Comparison of ENCODE assay signal across 14 cellular contexts in the genomic region with DNA sequence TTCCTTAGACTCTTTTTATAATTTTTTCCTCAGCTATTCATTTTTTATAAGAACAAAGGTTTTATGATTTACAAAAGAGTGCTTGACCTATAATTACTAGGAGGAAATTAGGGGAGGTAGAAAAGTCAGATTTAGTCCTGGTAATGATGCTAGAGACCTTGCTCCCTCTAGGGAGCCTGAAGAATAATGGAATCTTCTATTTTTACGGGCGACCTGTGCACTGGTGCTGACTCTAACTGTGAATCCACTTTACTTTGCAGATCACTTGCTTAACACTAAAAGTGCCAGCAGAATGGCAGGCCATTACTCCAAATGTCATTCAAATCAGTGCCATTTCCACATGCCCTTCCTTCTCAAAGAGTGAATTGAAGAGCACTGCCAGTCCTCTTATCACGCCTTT.
A peak's percentile ranks its signal among the peaks of the same experiment; 100 is the strongest.
DNase-seq lines count a peak whose midpoint lies in the region; ATAC-seq and TF ChIP-seq lines count a peak whose summit lies in the region.
"Had no signal": no experiment of that assay in that cellular context is flagged by ENCODE, and none has a peak within 500 bp of the region (broad histone marks: within the 10 kb centered on the region; RNA-seq: fewer than 3 reads in every experiment).

No MANE protein-coding gene starts in this region.

- ATAC-seq in GM23338 (peak; percentile 67), WTC11 (peak; percentile 76)
- ATAC-seq: HepG2 had no signal

- H3K27ac Mint-ChIP-seq in GM23338 (no peak overlapping the region), WTC11 (no peak overlapping the region)
- H3K27ac Mint-ChIP-seq: CD4-positive, CD25-positive, alpha-beta regulatory T cell had no signal

- no peak; a peak in 1 of 4 replicates for TF ChIP-seq CTCF in GM23338 (conservative IDR thresholded peaks at IDR 0.05; ENCODE audit: low read depth in 2 of 2)
- TF ChIP-seq CTCF in WTC11 (IDR thresholded peaks at IDR 0.05) = no peak
- TF ChIP-seq CTCF in neural cell (IDR thresholded peaks at IDR 0.05; ENCODE audit: poor library complexity, severe bottlenecking) = no peak

- no peak overlapping the region for H2AFZ ChIP-seq in GM23338
- no peak overlapping the region for H2AFZ ChIP-seq in neural cell (ENCODE audit: low read depth, low read length)

- in situ Hi-C loops in G401 (cut with HindIII; ENCODE audit: low sequenced_read_pairs) = no loop called here

- H3K4me1 Mint-ChIP-seq in GM23338 = peaks cover 29% of the 10 kb centered on the region
- peaks cover 67% of the 10 kb centered on the region for H3K4me1 Mint-ChIP-seq in WTC11
- H3K4me1 Mint-ChIP-seq: CD4-positive, CD25-positive, alpha-beta regulatory T cell had no signal

- peak; percentile 30 for TF ChIP-seq EP300 in neural cell (conservative IDR thresholded peaks at IDR 0.05; ENCODE audit: poor library complexity, severe bottlenecking)

- H3K36me3 Mint-ChIP-seq in GM23338 (ENCODE audit: low read depth) = no peaks in the 10 kb centered on the region
- no peaks in the 10 kb centered on the region for H3K36me3 Mint-ChIP-seq in WTC11
- H3K36me3 Mint-ChIP-seq: CD4-positive, CD25-positive, alpha-beta regulatory T cell had no signal

- CTCF ChIA-PET in WTC11 (lab: Charles Lee) = interaction anchor here (1.9 kb wide), 1 partner anchor 101 kb away, joined by 9 read pairs; no protein-coding TSS in a partner anchor

- H3K9ac ChIP-seq in neural cell (ENCODE audit: low read length) = no peak overlapping the region
- H3K9ac ChIP-seq: BLaER1 treated with 17β-estradiol and CSF1 and Interleukin-3, amounts not matched to agents 10 nM and 100 nM had no signal

- H4K20me1 ChIP-seq in GM23338 (replicated peaks; ENCODE audit: insufficient read depth) = no peaks in the 10 kb centered on the region
- no peaks in the 10 kb centered on the region for H4K20me1 ChIP-seq in neural cell (ENCODE audit: insufficient read depth)
- H4K20me1 ChIP-seq: BLaER1 treated with 17β-estradiol and CSF1 and Interleukin-3, amounts not matched to agents 10 nM and 100 nM had no signal

- H3K27ac ChIP-seq in GM23338 (ENCODE audit: low read depth) (peak overlapping the region; percentile 30; the same call in 1 of the 2 replicates), neural cell (ENCODE audit: low read length) (no peak overlapping the region)
- no peak overlapping the region for H3K27ac ChIP-seq in effector memory CD4-positive, alpha-beta T cell (ENCODE audit: insufficient read depth, low read length, poor library complexity, severe bottlenecking)
- H3K27ac ChIP-seq: BLaER1 treated with 17β-estradiol and CSF1 and Interleukin-3, amounts not matched to agents 10 nM and 100 nM had no signal

- H3K4me3 ChIP-seq in GM23338 = no peak overlapping the region
- H3K4me3 ChIP-seq in neural cell (ENCODE audit: low read length) = no peak overlapping the region
- no peak overlapping the region for H3K4me3 ChIP-seq in effector memory CD4-positive, alpha-beta T cell (ENCODE audit: insufficient read depth, low read depth, low read length, poor library complexity, severe bottlenecking)
- H3K4me3 ChIP-seq: BLaER1 treated with 17β-estradiol and CSF1 and Interleukin-3, amounts not matched to agents 10 nM and 100 nM; HAP-1 had no signal

- H3K79me2 ChIP-seq in GM23338 (replicated peaks; ENCODE audit: insufficient read depth) (no peaks in the 10 kb centered on the region), neural cell (replicated peaks; ENCODE audit: insufficient read depth, low read length) (no peaks in the 10 kb centered on the region)

- H3K4me1 ChIP-seq in GM23338 (ENCODE audit: insufficient read depth) = peaks cover 41% of the 10 kb centered on the region
- H3K4me1 ChIP-seq in effector memory CD4-positive, alpha-beta T cell (ENCODE audit: control insufficient read depth, insufficient read depth, low read length, poor library complexity, severe bottlenecking) = no peaks in the 10 kb centered on the region
- H3K4me1 ChIP-seq: BLaER1 treated with 17β-estradiol and CSF1 and Interleukin-3, amounts not matched to agents 10 nM and 100 nM; HAP-1 had no signal

- H3K4me2 ChIP-seq in GM23338 (peak overlapping the region; percentile 46), neural cell (ENCODE audit: low read length) (no peak overlapping the region)
- H3K4me2 ChIP-seq: BLaER1 treated with 17β-estradiol and CSF1 and Interleukin-3, amounts not matched to agents 10 nM and 100 nM had no signal

- POLR2A ChIA-PET in WTC11 (lab: Charles Lee) = no interaction called here

- H3K4me3 Mint-ChIP-seq in GM23338 (no peak overlapping the region), WTC11 (no peak overlapping the region)
- H3K4me3 Mint-ChIP-seq: CD4-positive, CD25-positive, alpha-beta regulatory T cell had no signal

- no peaks in the 10 kb centered on the region for H3K9me3 Mint-ChIP-seq in GM23338
- peaks cover under 1% of the 10 kb centered on the region; the same call in 1 of the 2 replicates for H3K9me3 Mint-ChIP-seq in WTC11

- no peak for DNase-seq in GM23338 (ENCODE audit: low spot score)
- DNase-seq in NCI-H2227 (lab: John Stamatoyannopoulos, UW; ENCODE audit: unreplicated experiment) = peak; percentile 42
- no peak for DNase-seq in WTC11 (ENCODE audit: low spot score)
- no peak for DNase-seq in posterior vena cava (ENCODE audit: low spot score)
- no peak for DNase-seq in G401 (ENCODE audit: low spot score)
- DNase-seq in effector memory CD4-positive, alpha-beta T cell = no peak
- DNase-seq: ACHN; CD4-positive, CD25-positive, alpha-beta regulatory T cell; DMS53; GOT3 had no signal

- H3F3A ChIP-seq in GM23338 (replicated peaks; ENCODE audit: low read depth) (no peaks in the 10 kb centered on the region), neural cell (ENCODE audit: insufficient read depth, low read length, poor library complexity, severe bottlenecking) (no peaks in the 10 kb centered on the region)

- intact Hi-C loops in posterior vena cava (cut with DNase I) = no loop called here

- no peaks in the 10 kb centered on the region for H3K9me3 ChIP-seq in neural cell (ENCODE audit: low read length)
- peaks cover 3% of the 10 kb centered on the region for H3K9me3 ChIP-seq in effector memory CD4-positive, alpha-beta T cell (ENCODE audit: control insufficient read depth, low read length)
- H3K9me3 ChIP-seq: BLaER1 treated with 17β-estradiol and CSF1 and Interleukin-3, amounts not matched to agents 10 nM and 100 nM; HAP-1 had no signal

- H3K27me3 Mint-ChIP-seq in GM23338 (ENCODE audit: insufficient read depth, low read depth, poor library complexity) (peaks cover 1% of the 10 kb centered on the region), WTC11 (ENCODE audit: low read depth) (no peaks in the 10 kb centered on the region)
- H3K27me3 Mint-ChIP-seq: CD4-positive, CD25-positive, alpha-beta regulatory T cell had no signal

- H3K27me3 ChIP-seq in GM23338 (ENCODE audit: insufficient read depth) (no peaks in the 10 kb centered on the region), neural cell (ENCODE audit: insufficient read depth, low read depth, low read length) (no peaks in the 10 kb centered on the region)
- no peaks in the 10 kb centered on the region for H3K27me3 ChIP-seq in effector memory CD4-positive, alpha-beta T cell (replicated peaks; ENCODE audit: control insufficient read depth, insufficient read depth, low read length, poor library complexity, severe bottlenecking)
- H3K27me3 ChIP-seq: BLaER1 treated with 17β-estradiol and CSF1 and Interleukin-3, amounts not matched to agents 10 nM and 100 nM had no signal

- H3K36me3 ChIP-seq in GM23338 (ENCODE audit: insufficient read depth) = no peaks in the 10 kb centered on the region
- H3K36me3 ChIP-seq in neural cell (ENCODE audit: insufficient read depth, low read length) = no peaks in the 10 kb centered on the region
- H3K36me3 ChIP-seq in effector memory CD4-positive, alpha-beta T cell (ENCODE audit: control insufficient read depth, insufficient read depth, low read length) = no peaks in the 10 kb centered on the region
- H3K36me3 ChIP-seq: BLaER1 treated with 17β-estradiol and CSF1 and Interleukin-3, amounts not matched to agents 10 nM and 100 nM; HAP-1 had no signal

- no peaks in the 10 kb centered on the region; the same call in 1 of the 2 replicates for H3K9me2 ChIP-seq in GM23338 (ENCODE audit: insufficient read depth)
- no peaks in the 10 kb centered on the region for H3K9me2 ChIP-seq in neural cell (ENCODE audit: insufficient read depth, low read length)

- no peak for TF ChIP-seq RAD21 in neural cell (conservative IDR thresholded peaks at IDR 0.05)

TF ChIP-seq in GM23338, 12 proteins besides CTCF, POLR2A, EP300 and RAD21 (continues in another document):
- no peak for TF ChIP-seq POLR2AphosphoS5 (IDR thresholded peaks at IDR 0.05; ENCODE audit: low read depth)
- TF ChIP-seq EZH2 (IDR thresholded peaks at IDR 0.05; ENCODE audit: low read depth, unreplicated experiment) = no peak
- peak; percentile 84; the same call in 1 of the 2 replicates for TF ChIP-seq NANOG (IDR thresholded peaks at IDR 0.05; ENCODE audit: borderline replicate concordance)

TF ChIP-seq in WTC11, 78 proteins besides CTCF, POLR2A, EP300 and RAD21 (continues in another document):
- TF ChIP-seq, protein P1, sequence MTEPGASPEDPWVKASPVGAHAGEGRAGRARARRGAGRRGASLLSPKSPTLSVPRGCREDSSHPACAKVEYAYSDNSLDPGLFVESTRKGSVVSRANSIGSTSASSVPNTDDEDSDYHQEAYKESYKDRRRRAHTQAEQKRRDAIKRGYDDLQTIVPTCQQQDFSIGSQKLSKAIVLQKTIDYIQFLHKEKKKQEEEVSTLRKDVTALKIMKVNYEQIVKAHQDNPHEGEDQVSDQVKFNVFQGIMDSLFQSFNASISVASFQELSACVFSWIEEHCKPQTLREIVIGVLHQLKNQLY (CRISPR knock-in tag; IDR thresholded peaks at IDR 0.05) = no peak
- TF ChIP-seq ETV6 (CRISPR knock-in tag; IDR thresholded peaks at IDR 0.05) (no peak), ZNF232 (CRISPR knock-in tag; IDR thresholded peaks at IDR 0.05) (no peak), ZNF317 (CRISPR knock-in tag; IDR thresholded peaks at IDR 0.05; ENCODE audit: borderline replicate concordance, low read depth) (no peak)

TF ChIP-seq in neural cell, 6 proteins besides CTCF, POLR2A, EP300 and RAD21:
- TF ChIP-seq SMC3 (conservative IDR thresholded peaks at IDR 0.05; ENCODE audit: poor library complexity) = no peak
- no peak for TF ChIP-seq EZH2 (IDR thresholded peaks at IDR 0.05; ENCODE audit: borderline replicate concordance, insufficient read depth, low read length, poor library complexity, severe bottlenecking)
- TF ChIP-seq POLR2AphosphoS5 (IDR thresholded peaks at IDR 0.05) = no peak
- no peak for TF ChIP-seq TAF1 (IDR thresholded peaks at IDR 0.05; ENCODE audit: low read depth)
